In genomic region chr15:61447981-61448380, GRCh38 we compare ENCODE assay signal across 19 cellular contexts.
DNase-seq lines count a peak whose midpoint lies in the region; ATAC-seq and TF ChIP-seq lines count a peak whose summit lies in the region.
"Had no signal": no experiment of that assay in that cellular context is flagged by ENCODE, and none has a peak within 500 bp of the region (broad histone marks: within the 10 kb centered on the region; RNA-seq: fewer than 3 reads in every experiment).

No MANE protein-coding gene starts in this region.

- TF ChIP-seq EP300 in SK-N-SH (IDR thresholded peaks at IDR 0.05; ENCODE audit: borderline replicate concordance in 1 of 2, low read depth in 1 of 2, low read length in 1 of 2): no peak

- H3K9ac ChIP-seq in SK-N-SH (no peak overlapping the region), SK-N-MC (ENCODE audit: insufficient read length) (no peak overlapping the region)
- H3K9ac ChIP-seq: BLaER1, GM23248 had no signal

- H3F3A ChIP-seq in SK-N-SH (replicated peaks; ENCODE audit: insufficient read depth): peaks cover 2% of the 10 kb centered on the region

- H3K27ac ChIP-seq in SK-N-SH (ENCODE audit: low read depth in 2 of 2, low read length in 1 of 2) (no peak overlapping the region), SK-N-MC (peak overlapping the region; percentile 49)
- H3K27ac ChIP-seq: BLaER1, C4-2B, GM23248 had no signal

- no peak overlapping the region for H3K4me2 ChIP-seq in SK-N-SH
- H3K4me2 ChIP-seq: BLaER1 had no signal

- ATAC-seq in SK-N-SH treated with all-trans-retinoic acid at 6 μM for 48 hours: peak; percentile 43; the same call in 2 of the 3 replicates
- no peak for ATAC-seq in GM19452 (IDR thresholded peaks at IDR 0.05; ENCODE audit: unreplicated experiment)
- ATAC-seq: CD8-positive, alpha-beta T cell had no signal

- H3K9me3 ChIP-seq in SK-N-SH: no peaks in the 10 kb centered on the region
- no peaks in the 10 kb centered on the region for H3K9me3 ChIP-seq in SK-N-MC (ENCODE audit: low read depth, low read length)
- H3K9me3 ChIP-seq: Caco-2 had no signal

- H3K79me2 ChIP-seq in SK-N-SH (ENCODE audit: insufficient read depth): no peaks in the 10 kb centered on the region

- no peaks in the 10 kb centered on the region for H3K9me2 ChIP-seq in SK-N-SH

- H3K27me3 ChIP-seq in SK-N-SH (ENCODE audit: insufficient read depth): no peaks in the 10 kb centered on the region
- H3K27me3 ChIP-seq: BLaER1 had no signal

- no peak for TF ChIP-seq RAD21 in SK-N-SH (IDR thresholded peaks at IDR 0.05; ENCODE audit: low read length)

- H3K4me1 ChIP-seq in SK-N-SH (ENCODE audit: control insufficient read depth in 1 of 2, insufficient read depth in 2 of 2, low read depth in 1 of 2, low read length in 1 of 2): peaks cover 0 to 2% of the 10 kb centered on the region in 2 experiments; a peak in 1 of 4 replicates
- H3K4me1 ChIP-seq: BLaER1, Caco-2 had no signal

- DNase-seq in SK-N-SH: no peak
- no peak for DNase-seq in SK-N-MC (ENCODE audit: low read depth, low spot score)
- DNase-seq in inferior parietal cortex (ENCODE audit: extremely low spot score): peak; percentile 8
- DNase-seq in superior temporal gyrus (ENCODE audit: extremely low spot score): peak; percentile 10
- DNase-seq in NCI-H1436 treated with DMSO at 0.1 percent for 48 hours (lab: John Stamatoyannopoulos, UW): no peak
- DNase-seq in NCI-H146 treated with DMSO at 0.1 percent for 48 hours (lab: John Stamatoyannopoulos, UW; ENCODE audit: unreplicated experiment): no peak
- DNase-seq: Caco-2; CD4-positive, CD25-positive, alpha-beta regulatory T cell; CD8-positive, alpha-beta T cell; DMS53; DMS79 treated with DMSO at 0.1 percent for 48 hours; GF-D8; GM23248; H7; HCEC 1CT had no signal

- H3K4me3 ChIP-seq in SK-N-SH (ENCODE audit: low read depth in 2 of 2, low read length in 1 of 2) (no peak overlapping the region), SK-N-MC (no peak overlapping the region)
- H3K4me3 ChIP-seq: BLaER1, GM23248 had no signal

- CTCF ChIA-PET in SK-N-SH (lab: Yijun Ruan, JAX): no interaction called here

- no peaks in the 10 kb centered on the region for H3K36me3 ChIP-seq in SK-N-SH (replicated peaks in 1 of 2; ENCODE audit: control insufficient read depth in 1 of 2, insufficient read depth in 2 of 2, low read length in 1 of 2)
- no peaks in the 10 kb centered on the region for H3K36me3 ChIP-seq in SK-N-MC (ENCODE audit: insufficient read depth, low read length)
- H3K36me3 ChIP-seq: BLaER1 had no signal

- H2AFZ ChIP-seq in SK-N-SH (ENCODE audit: low read depth): no peak overlapping the region
- H2AFZ ChIP-seq: GM23248 had no signal

- POLR2A ChIA-PET in SK-N-SH (lab: Yijun Ruan, JAX): no interaction called here

- TF ChIP-seq CTCF in SK-N-SH (IDR thresholded peaks at IDR 0.05): no peak

- H4K20me1 ChIP-seq in SK-N-SH (ENCODE audit: insufficient read depth): no peaks in the 10 kb centered on the region
- H4K20me1 ChIP-seq: BLaER1 had no signal

- 64% methylated on average over 4 of the region's 4 CpGs for WGBS in SK-N-SH (ENCODE audit: low lambda C conversion rate)

TF ChIP-seq in SK-N-SH treated with all-trans-retinoic acid at 6 μM for 48 hours, 23 proteins besides CTCF, POLR2A, EP300 and RAD21 (continues in another document):
- TF ChIP-seq BACH2 (CRISPR knock-in tag; IDR thresholded peaks at IDR 0.05; ENCODE audit: borderline replicate concordance): no peak
- TF ChIP-seq, protein P1, sequence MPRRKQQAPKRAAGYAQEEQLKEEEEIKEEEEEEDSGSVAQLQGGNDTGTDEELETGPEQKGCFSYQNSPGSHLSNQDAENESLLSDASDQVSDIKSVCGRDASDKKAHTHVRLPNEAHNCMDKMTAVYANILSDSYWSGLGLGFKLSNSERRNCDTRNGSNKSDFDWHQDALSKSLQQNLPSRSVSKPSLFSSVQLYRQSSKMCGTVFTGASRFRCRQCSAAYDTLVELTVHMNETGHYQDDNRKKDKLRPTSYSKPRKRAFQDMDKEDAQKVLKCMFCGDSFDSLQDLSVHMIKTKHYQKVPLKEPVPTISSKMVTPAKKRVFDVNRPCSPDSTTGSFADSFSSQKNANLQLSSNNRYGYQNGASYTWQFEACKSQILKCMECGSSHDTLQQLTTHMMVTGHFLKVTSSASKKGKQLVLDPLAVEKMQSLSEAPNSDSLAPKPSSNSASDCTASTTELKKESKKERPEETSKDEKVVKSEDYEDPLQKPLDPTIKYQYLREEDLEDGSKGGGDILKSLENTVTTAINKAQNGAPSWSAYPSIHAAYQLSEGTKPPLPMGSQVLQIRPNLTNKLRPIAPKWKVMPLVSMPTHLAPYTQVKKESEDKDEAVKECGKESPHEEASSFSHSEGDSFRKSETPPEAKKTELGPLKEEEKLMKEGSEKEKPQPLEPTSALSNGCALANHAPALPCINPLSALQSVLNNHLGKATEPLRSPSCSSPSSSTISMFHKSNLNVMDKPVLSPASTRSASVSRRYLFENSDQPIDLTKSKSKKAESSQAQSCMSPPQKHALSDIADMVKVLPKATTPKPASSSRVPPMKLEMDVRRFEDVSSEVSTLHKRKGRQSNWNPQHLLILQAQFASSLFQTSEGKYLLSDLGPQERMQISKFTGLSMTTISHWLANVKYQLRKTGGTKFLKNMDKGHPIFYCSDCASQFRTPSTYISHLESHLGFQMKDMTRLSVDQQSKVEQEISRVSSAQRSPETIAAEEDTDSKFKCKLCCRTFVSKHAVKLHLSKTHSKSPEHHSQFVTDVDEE (CRISPR knock-in tag; IDR thresholded peaks at IDR 0.05): no peak
- TF ChIP-seq CREB5 (CRISPR knock-in tag; IDR thresholded peaks at IDR 0.05; ENCODE audit: low read depth): no peak
- no peak for TF ChIP-seq SNAI2 (CRISPR knock-in tag; IDR thresholded peaks at IDR 0.05)
- TF ChIP-seq ZFP3 (CRISPR knock-in tag; IDR thresholded peaks at IDR 0.05): no peak
- TF ChIP-seq ARNTL (CRISPR knock-in tag; IDR thresholded peaks at IDR 0.05; ENCODE audit: borderline replicate concordance, low read depth): no peak
- TF ChIP-seq ISL1 (CRISPR knock-in tag; IDR thresholded peaks at IDR 0.05): no peak
- TF ChIP-seq ZC3H10 (CRISPR knock-in tag; IDR thresholded peaks at IDR 0.05): no peak
- TF ChIP-seq OSR1 (CRISPR knock-in tag; IDR thresholded peaks at IDR 0.05): no peak
- TF ChIP-seq ESRRG (CRISPR knock-in tag; IDR thresholded peaks at IDR 0.05): no peak

TF ChIP-seq in SK-N-SH, 30 proteins besides CTCF, POLR2A, EP300 and RAD21:
- TF ChIP-seq RFX5 (IDR thresholded peaks at IDR 0.05; ENCODE audit: low read length): no peak
- TF ChIP-seq TEAD4 (IDR thresholded peaks at IDR 0.05; ENCODE audit: borderline replicate concordance, insufficient read depth): no peak
- no peak for TF ChIP-seq GATA2 (CRISPR knock-in tag; IDR thresholded peaks at IDR 0.05)
- no peak for TF ChIP-seq PBX3 (IDR thresholded peaks at IDR 0.05)
- TF ChIP-seq RXRA (IDR thresholded peaks at IDR 0.05; ENCODE audit: borderline replicate concordance, low read depth): no peak
- TF ChIP-seq EZH2phosphoT487 (IDR thresholded peaks at IDR 0.05; ENCODE audit: borderline replicate concordance, low read depth): no peak
- no peak for TF ChIP-seq SMC3 (IDR thresholded peaks at IDR 0.05; ENCODE audit: low read depth, low read length)
- no peak for TF ChIP-seq MAX (IDR thresholded peaks at IDR 0.05; ENCODE audit: low read depth)
- TF ChIP-seq USF1 (IDR thresholded peaks at IDR 0.05; ENCODE audit: borderline replicate concordance, low read depth): no peak
- no peak for TF ChIP-seq YY1 (IDR thresholded peaks at IDR 0.05; ENCODE audit: low read depth)
- TF ChIP-seq, protein P2, sequence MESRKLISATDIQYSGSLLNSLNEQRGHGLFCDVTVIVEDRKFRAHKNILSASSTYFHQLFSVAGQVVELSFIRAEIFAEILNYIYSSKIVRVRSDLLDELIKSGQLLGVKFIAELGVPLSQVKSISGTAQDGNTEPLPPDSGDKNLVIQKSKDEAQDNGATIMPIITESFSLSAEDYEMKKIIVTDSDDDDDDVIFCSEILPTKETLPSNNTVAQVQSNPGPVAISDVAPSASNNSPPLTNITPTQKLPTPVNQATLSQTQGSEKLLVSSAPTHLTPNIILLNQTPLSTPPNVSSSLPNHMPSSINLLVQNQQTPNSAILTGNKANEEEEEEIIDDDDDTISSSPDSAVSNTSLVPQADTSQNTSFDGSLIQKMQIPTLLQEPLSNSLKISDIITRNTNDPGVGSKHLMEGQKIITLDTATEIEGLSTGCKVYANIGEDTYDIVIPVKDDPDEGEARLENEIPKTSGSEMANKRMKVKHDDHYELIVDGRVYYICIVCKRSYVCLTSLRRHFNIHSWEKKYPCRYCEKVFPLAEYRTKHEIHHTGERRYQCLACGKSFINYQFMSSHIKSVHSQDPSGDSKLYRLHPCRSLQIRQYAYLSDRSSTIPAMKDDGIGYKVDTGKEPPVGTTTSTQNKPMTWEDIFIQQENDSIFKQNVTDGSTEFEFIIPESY (IDR thresholded peaks at IDR 0.05; ENCODE audit: borderline replicate concordance, low read depth): no peak
- no peak for TF ChIP-seq GABPA (IDR thresholded peaks at IDR 0.05; ENCODE audit: low read depth)

Comparison
In these comparisons a context has a peak if more than half of its experiments do, and no peak if none do; other contexts are left out.
1. DNase-seq: peak in inferior parietal cortex (single experiment) and superior temporal gyrus (single experiment); none in SK-N-SH (single experiment), SK-N-MC (single experiment), NCI-H1436 treated with DMSO at 0.1 percent for 48 hours (single experiment) and NCI-H146 treated with DMSO at 0.1 percent for 48 hours (single experiment).